Comparison of ENCODE assay signal across 18 cellular contexts in the genomic region with DNA sequence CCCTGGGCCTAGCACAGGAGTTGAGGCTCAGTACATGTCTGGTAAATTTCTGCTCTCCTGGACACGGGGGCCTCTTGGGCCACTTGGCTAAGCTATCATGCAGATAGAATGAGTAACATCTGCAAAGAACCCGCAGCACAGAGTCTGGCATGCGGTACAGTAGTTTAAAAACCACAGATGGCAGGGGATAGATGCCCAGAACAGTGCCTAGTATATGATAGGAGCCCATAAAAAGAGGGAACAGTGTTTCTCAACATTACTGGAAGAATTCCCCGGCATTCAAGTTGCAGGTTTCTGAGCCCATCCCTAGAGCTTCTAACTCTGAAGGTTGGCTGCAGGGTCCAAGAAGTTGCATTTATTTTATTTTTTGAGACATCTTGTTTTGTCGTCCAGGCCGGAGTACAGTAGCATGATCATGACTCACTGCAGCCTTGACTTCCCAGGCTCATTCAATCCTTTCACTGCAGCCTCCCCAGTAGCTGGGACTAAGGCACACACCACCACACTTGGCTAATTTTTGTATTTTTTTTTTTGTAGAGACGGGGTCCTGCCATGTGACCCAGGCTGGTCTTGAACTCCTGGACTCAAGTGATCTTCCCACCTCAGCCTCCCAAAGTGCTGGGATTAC. TPM values are rescaled to one million over a fixed set of nuclear protein-coding genes. Genes with fewer than 3 reads are reported as not detected.
DNase-seq lines count a peak whose midpoint lies in the region; ATAC-seq, FAIRE-seq and TF ChIP-seq lines count a peak whose summit lies in the region.
"Had no signal": no experiment of that assay in that cellular context is flagged by ENCODE, and none has a peak within 500 bp of the region (broad histone marks: within the 10 kb centered on the region; RNA-seq: fewer than 3 reads in every experiment).

No MANE protein-coding gene starts in this region.

- peaks cover 8% of the 10 kb centered on the region for H3K27me3 Mint-ChIP-seq in neural progenitor cell (ENCODE audit: insufficient read depth, low read depth)

- H3K79me2 ChIP-seq in neural progenitor cell (ENCODE audit: low read depth), result peaks cover 18% of the 10 kb centered on the region

- no peak for TF ChIP-seq CTCF in neural progenitor cell (IDR thresholded peaks at IDR 0.05)
- no peak for TF ChIP-seq CTCF in spleen (IDR thresholded peaks at IDR 0.05 in 8 of 11, conservative IDR thresholded peaks at IDR 0.05 in 3 of 11)

- H3K9me3 ChIP-seq in BLaER1 (no peaks in the 10 kb centered on the region), neural progenitor cell (ENCODE audit: low read depth) (no peaks in the 10 kb centered on the region), spleen (no peaks in the 10 kb centered on the region)
- H3K9me3 ChIP-seq: prostate gland had no signal

- intact Hi-C loops in spleen (cut with DNase I; ENCODE audit: low total_unique reads), result no loop called here

- no peak for TF ChIP-seq POLR2A in spleen (IDR thresholded peaks at IDR 0.05)

- H3K36me3 Mint-ChIP-seq in neural progenitor cell, result peaks cover 7% of the 10 kb centered on the region

- no peaks in the 10 kb centered on the region for H3K9me3 Mint-ChIP-seq in neural progenitor cell
- H3K9me3 Mint-ChIP-seq: CD8-positive, alpha-beta T cell; immature natural killer cell; stimulated activated effector memory CD8-positive, alpha-beta T cell treated with anti-CD3 and anti-CD28 coated beads, Interleukin-12 subunit alpha, Interleukin-12 subunit beta, amount 100 ng/mL, for 72 hours had no signal

- H3K27ac Mint-ChIP-seq in neural progenitor cell, result no peak overlapping the region
- H3K27ac Mint-ChIP-seq: CD8-positive, alpha-beta T cell had no signal

- H2AFZ ChIP-seq in neural progenitor cell (replicated peaks), result no peak overlapping the region

- H3K9ac ChIP-seq in BLaER1 (no peak overlapping the region), neural progenitor cell (no peak overlapping the region)

- DNase-seq in LHCN-M2 (ENCODE audit: low read depth) (peak; percentile 89), dedifferentiated amniotic fluid mesenchymal stem cell (ENCODE audit: extremely low spot score) (peak; percentile 26), neural progenitor cell (ENCODE audit: low spot score) (no peak), NCI-H2029 treated with DMSO at 0.1 percent for 48 hours (lab: John Stamatoyannopoulos, UW) (no peak), urothelium cell line (ENCODE audit: low spot score) (no peak), spleen (no peak)
- DNase-seq: activated naive CD4-positive, alpha-beta T cell; CD8-positive, alpha-beta T cell; cerebellar nuclear complex; erythroblast; immature natural killer cell; NCI-H1436; NCI-H524 treated with DMSO at 0.1 percent for 48 hours; stimulated activated CD4-positive, alpha-beta T cell treated with anti-CD3 and anti-CD28 coated beads, Interleukin-2, amount 100 ng/mL, for 48 hours had no signal

- no peak overlapping the region for H3K27ac ChIP-seq in BLaER1
- H3K27ac ChIP-seq in neural progenitor cell, result no peak overlapping the region
- H3K27ac ChIP-seq in spleen, result no peak overlapping the region
- H3K27ac ChIP-seq: prostate gland had no signal

- H3K4me3 ChIP-seq in BLaER1 (no peak overlapping the region), neural progenitor cell (no peak overlapping the region), spleen (no peak overlapping the region)
- H3K4me3 ChIP-seq: prostate gland had no signal

- H3K27me3 ChIP-seq in BLaER1 (no peaks in the 10 kb centered on the region), neural progenitor cell (no peaks in the 10 kb centered on the region), spleen (replicated peaks in 1 of 7) (no peaks in the 10 kb centered on the region)

- H3K4me2 ChIP-seq in BLaER1 (peak overlapping the region; percentile 33), neural progenitor cell (no peak overlapping the region)

- no peak for FAIRE-seq in urothelium cell line (lab: Jason Lieb, UNC)

- H3F3A ChIP-seq in neural progenitor cell (ENCODE audit: low read depth), result peaks cover 4% of the 10 kb centered on the region

- peaks cover 15% of the 10 kb centered on the region; the same call in 1 of the 2 replicates for H4K20me1 ChIP-seq in BLaER1
- peaks cover 3% of the 10 kb centered on the region for H4K20me1 ChIP-seq in neural progenitor cell (ENCODE audit: low read depth)

- no peak for ATAC-seq in GM21576 (IDR thresholded peaks at IDR 0.05; ENCODE audit: unreplicated experiment)
- ATAC-seq: CD8-positive, alpha-beta T cell; stimulated activated effector memory CD8-positive, alpha-beta T cell treated with anti-CD3 and anti-CD28 coated beads, Interleukin-12 subunit alpha, Interleukin-12 subunit beta, amount 100 ng/mL, for 72 hours had no signal

- H3K4me1 ChIP-seq in BLaER1 (peaks cover 38% of the 10 kb centered on the region), neural progenitor cell (no peaks in the 10 kb centered on the region), spleen (peaks cover 12 to 26% (median 20%) of the 10 kb centered on the region in 6 donors)

- H3K4me3 Mint-ChIP-seq in neural progenitor cell, result peak overlapping the region; percentile 30
- H3K4me3 Mint-ChIP-seq: CD8-positive, alpha-beta T cell; immature natural killer cell; stimulated activated effector memory CD8-positive, alpha-beta T cell treated with anti-CD3 and anti-CD28 coated beads, Interleukin-12 subunit alpha, Interleukin-12 subunit beta, amount 100 ng/mL, for 72 hours had no signal

- H3K36me3 ChIP-seq in BLaER1 (peaks cover 35% of the 10 kb centered on the region), neural progenitor cell (no peaks in the 10 kb centered on the region), spleen (peaks cover 0 to 40% (median 31%) of the 10 kb centered on the region in 6 donors)
- H3K36me3 ChIP-seq: prostate gland had no signal

- 79 to 93% (median 87%) methylated on average over 7 of the region's 7 CpGs for WGBS in spleen, 5 donors

- H3K4me1 Mint-ChIP-seq in neural progenitor cell, result peaks cover 4% of the 10 kb centered on the region

RNA-seq across cellular contexts. Expression of gene CDIPT, which starts 5.8 kb away (rescaled TPM):
- total RNA-seq in LHCN-M2 (2014; rRNA removed), result 75.5 and 89.7 TPM in 2 replicates
- polyA plus RNA-seq in LHCN-M2 (2012), result 69.7 TPM
- 21.0 and 61.7 TPM in 2 replicates for total RNA-seq in neural progenitor cell (ENCODE audit: low replicate concordance)
- total RNA-seq in spleen, result 10 to 100 TPM; 50.2 to 81.2 (median 68.9) TPM
- polyA plus RNA-seq in spleen, result 10 to 100 TPM; 43.7 to 67.1 (median 53.1) TPM

RNA-seq across cellular contexts. Expression of gene MVP, which starts 37.0 kb away (rescaled TPM):
- total RNA-seq in LHCN-M2 (2014; rRNA removed) (275 and 303 TPM in 2 replicates), neural progenitor cell (ENCODE audit: low replicate concordance) (2.4 and 4.4 TPM in 2 replicates), spleen (100 to 1,000 TPM; 103 to 200 (median 160) TPM)
- 235 TPM for polyA plus RNA-seq in LHCN-M2 (2012)
- polyA plus RNA-seq in spleen, result 100 to 1,000 TPM in 1 of 3 donors, 10 to 100 TPM in 2; 72.3 to 153 (median 90.9) TPM

RNA-seq across cellular contexts. Expression of gene PAGR1, which starts 41.3 kb away (rescaled TPM):
- total RNA-seq in LHCN-M2 (2014; rRNA removed) (63.2 and 63.4 TPM in 2 replicates), neural progenitor cell (ENCODE audit: low replicate concordance) (47.2 and 88.3 TPM in 2 replicates), spleen (10 to 100 TPM; 17.3 to 43.9 (median 23.6) TPM)
- polyA plus RNA-seq in LHCN-M2 (2012), result 23.9 TPM
- polyA plus RNA-seq in spleen, result 10 to 100 TPM; 28.8 to 46.4 (median 37.9) TPM

RNA-seq across cellular contexts. Expression of gene SEZ6L2, which starts 42.1 kb away (rescaled TPM):
- total RNA-seq in LHCN-M2 (2014; rRNA removed) (10.9 and 15.2 TPM in 2 replicates), neural progenitor cell (ENCODE audit: low replicate concordance) (11.7 and 31.5 TPM in 2 replicates), spleen (1 to 10 TPM; 1.9 to 4.1 (median 2.7) TPM)
- 3.7 TPM for polyA plus RNA-seq in LHCN-M2 (2012)
- polyA plus RNA-seq in spleen, result 1 to 10 TPM in 1 of 3 donors, under 1 TPM in 2; 0.35 to 1.4 (median 0.54) TPM
- total RNA-seq: CD8-positive, alpha-beta T cell had no signal
- polyA plus RNA-seq: immature natural killer cell had no signal

RNA-seq across cellular contexts. Expression of gene ASPHD1, which starts 43.0 kb away (rescaled TPM):
- total RNA-seq in LHCN-M2 (2014; rRNA removed) (5.0 and 8.9 TPM in 2 replicates), neural progenitor cell (ENCODE audit: low replicate concordance) (0.97 and 4.5 TPM in 2 replicates), spleen (under 1 TPM in 3 of 7 donors, not detected in 4; 0.51 to 0.87 (median 0.66) TPM)
- polyA plus RNA-seq in LHCN-M2 (2012), result 8.0 TPM
- 1 to 10 TPM in 1 of 3 donors, under 1 TPM in 2; 0.28 to 1.6 (median 0.99) TPM for polyA plus RNA-seq in spleen
- total RNA-seq: CD8-positive, alpha-beta T cell had no signal
- polyA plus RNA-seq: immature natural killer cell had no signal

Comparison
In these comparisons a context has a peak if more than half of its experiments do, and no peak if none do; other contexts are left out.
1. DNase-seq: peak in LHCN-M2 (single experiment) and dedifferentiated amniotic fluid mesenchymal stem cell (single experiment); none in neural progenitor cell (single experiment), NCI-H2029 treated with DMSO at 0.1 percent for 48 hours (single experiment), urothelium cell line (single experiment) and spleen (single experiment).
2. RNA of gene MVP, which starts 37.0 kb away (total RNA-seq): 275 to 303 TPM in LHCN-M2 and 103 to 200 TPM in spleen; 2.4 to 4.4 TPM in neural progenitor cell; every median in the first group is over 10 times any median in the second.